ENCODE assay signal across 26 cellular contexts in the genomic region with DNA sequence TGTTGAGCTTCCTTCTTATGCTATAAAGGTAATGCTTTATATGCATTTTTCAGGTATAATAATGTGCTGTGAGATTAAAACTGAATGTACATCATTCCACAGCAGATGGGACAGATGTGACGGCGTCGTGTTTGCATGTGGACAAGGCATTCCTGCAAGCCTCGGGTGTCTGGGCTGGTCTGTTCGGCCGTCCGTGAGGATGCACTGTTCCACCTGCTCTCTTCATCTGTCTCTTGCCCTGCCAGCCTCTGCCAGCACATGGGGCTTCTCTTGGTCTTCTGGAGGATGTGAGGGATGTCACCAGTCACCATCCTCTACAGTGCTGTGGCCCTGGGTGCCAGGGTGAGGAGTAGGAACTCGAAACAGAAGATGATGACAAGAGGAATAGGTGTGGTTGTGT.
"Had no signal": no experiment of that assay in that cellular context is flagged by ENCODE, and none has a peak within 500 bp of the region (broad histone marks: within the 10 kb centered on the region; RNA-seq: fewer than 3 reads in every experiment).

No MANE protein-coding gene starts in this region.

- H3K4me1 ChIP-seq: ascending aorta, Peyer's patch had no signal

- H3K9me3 ChIP-seq: ascending aorta, Peyer's patch had no signal

- ATAC-seq: activated CD8-positive, alpha-beta T cell treated with anti-CD3 and anti-CD28 coated beads, Interleukin-2, amount 10 ng/mL, durations not matched to agents 7 days and 5 days; PC-3 had no signal

- H3K27me3 Mint-ChIP-seq: activated naive CD4-positive, alpha-beta T cell treated with anti-CD3 and anti-CD28 coated beads, Interleukin-2, amount 50 U/mL, for 24 hours had no signal

- H3K9ac ChIP-seq: KMS-11 had no signal

- H3K4me3 Mint-ChIP-seq: activated CD8-positive, alpha-beta T cell treated with anti-CD3 and anti-CD28 coated beads, Interleukin-2, amount 10 ng/mL, durations not matched to agents 7 days and 5 days; activated naive CD4-positive, alpha-beta T cell treated with anti-CD3 and anti-CD28 coated beads, Interleukin-2, amount 50 U/mL, for 24 hours; activated naive CD8-positive, alpha-beta T cell treated with anti-CD3 and anti-CD28 coated beads, Interleukin-2, amount 10 ng/mL, durations not matched to agents 7 days and 5 days had no signal

- H3K36me3 ChIP-seq: ascending aorta, cardiac muscle cell, Peyer's patch, WERI-Rb-1 had no signal

- H3K27ac ChIP-seq: ascending aorta, cardiac muscle cell, KMS-11, Peyer's patch, WERI-Rb-1 had no signal

- H3K27me3 ChIP-seq: ascending aorta, cardiac muscle cell, Peyer's patch had no signal

- H3K36me3 Mint-ChIP-seq: activated naive CD4-positive, alpha-beta T cell treated with anti-CD3 and anti-CD28 coated beads, Interleukin-2, amount 50 U/mL, for 24 hours; activated naive CD8-positive, alpha-beta T cell treated with anti-CD3 and anti-CD28 coated beads, Interleukin-2, amount 10 ng/mL, durations not matched to agents 7 days and 5 days had no signal

- H3K4me1 Mint-ChIP-seq: activated naive CD4-positive, alpha-beta T cell treated with anti-CD3 and anti-CD28 coated beads, Interleukin-2, amount 50 U/mL, for 24 hours had no signal

- DNase-seq: activated CD4-positive, alpha-beta T cell treated with anti-CD3 and anti-CD28 coated beads for 1 hour; activated CD4-positive, alpha-beta T cell treated with anti-CD3 and anti-CD28 coated beads for 48 hours; activated CD4-positive, CD25-positive, alpha-beta regulatory T cell; activated CD8-positive, alpha-beta T cell treated with anti-CD3 and anti-CD28 coated beads, Interleukin-2, amount 10 ng/mL, durations not matched to agents 7 days and 5 days; activated gamma-delta T cell; activated naive CD4-positive, alpha-beta T cell treated with Interleukin-2 at 50 U/mL for 16 hours; amygdala; MM.1S; NCI-H1105; NCI-H1417 treated with DMSO at 0.1 percent for 48 hours; NCI-H187 treated with DMSO at 0.1 percent for 48 hours; NCI-H2081; NCI-H345; NCI-H524 treated with DMSO at 0.1 percent for 48 hours; PC-3; Right ventricle myocardium superior; RPMI8226; T1000; WERI-Rb-1 had no signal

- H3K4me2 ChIP-seq: KMS-11 had no signal

- H3K9me3 Mint-ChIP-seq: activated naive CD4-positive, alpha-beta T cell treated with anti-CD3 and anti-CD28 coated beads, Interleukin-2, amount 50 U/mL, for 24 hours; activated naive CD8-positive, alpha-beta T cell treated with anti-CD3 and anti-CD28 coated beads, Interleukin-2, amount 10 ng/mL, durations not matched to agents 7 days and 5 days; activated T-helper 2 cell treated with anti-CD3 and anti-CD28 coated beads, Interferon-gamma antibody, Interleukin-2, Interleukin-4, amounts not matched to agents 10 μg/mL and 5 μg/mL and 100 μg/mL, durations not matched to agents 14 hours and 24 hours and 36 hours had no signal

- H3K27ac Mint-ChIP-seq: activated CD8-positive, alpha-beta T cell treated with anti-CD3 and anti-CD28 coated beads, Interleukin-2, amount 10 ng/mL, durations not matched to agents 7 days and 5 days; activated naive CD4-positive, alpha-beta T cell treated with anti-CD3 and anti-CD28 coated beads, Interleukin-2, amount 50 U/mL, for 24 hours; activated naive CD8-positive, alpha-beta T cell treated with anti-CD3 and anti-CD28 coated beads, Interleukin-2, amount 10 ng/mL, durations not matched to agents 7 days and 5 days; activated T-helper 2 cell treated with anti-CD3 and anti-CD28 coated beads, Interferon-gamma antibody, Interleukin-2, Interleukin-4, amounts not matched to agents 10 μg/mL and 5 μg/mL and 100 μg/mL, durations not matched to agents 14 hours and 24 hours and 36 hours had no signal

- H3K4me3 ChIP-seq: ascending aorta, cardiac muscle cell, Peyer's patch had no signal
